ENCODE assay signal across 8 cellular contexts in genomic region chr15:52527898-52528464, GRCh38. TPM values are rescaled to one million over a fixed set of nuclear protein-coding genes. Genes with fewer than 3 reads are reported as not detected.
A peak's percentile ranks its signal among the peaks of the same experiment; 100 is the strongest.
DNase-seq lines count a peak whose midpoint lies in the region; ATAC-seq and TF ChIP-seq lines count a peak whose summit lies in the region.

No MANE protein-coding gene starts in this region.

- H3K36me3 Mint-ChIP-seq in nephron (ENCODE audit: low read depth), result no peaks in the 10 kb centered on the region

- TF ChIP-seq CTCF in fibroblast of mammary gland (conservative IDR thresholded peaks at IDR 0.05; ENCODE audit: control insufficient read depth, insufficient read depth, low read depth, low read length), result no peak
- no peak for TF ChIP-seq CTCF in nephron (IDR thresholded peaks at IDR 0.05; ENCODE audit: unreplicated experiment in 3 of 3)
- no peak for TF ChIP-seq CTCF in testis (IDR thresholded peaks at IDR 0.05)

- peak overlapping the region; percentile 75 for H3K27ac ChIP-seq in BLaER1
- peak overlapping the region; percentile 69 to 81 for H3K27ac ChIP-seq in testis

- H3K4me1 Mint-ChIP-seq in nephron, result peaks cover 10% of the 10 kb centered on the region

- TF ChIP-seq POLR2A in testis (IDR thresholded peaks at IDR 0.05), result no peak

- peak overlapping the region; percentile 83 for H3K9ac ChIP-seq in BLaER1

- peaks cover 3% of the 10 kb centered on the region for H3K9me3 Mint-ChIP-seq in nephron

- H3K4me3 Mint-ChIP-seq in nephron, result peak overlapping the region; percentile 90 to 95 (median 93)

- intact Hi-C loops in testis (cut with DNase I; ENCODE audit: low total_unique reads), result no loop called here

- H3K4me2 ChIP-seq in BLaER1, result peak overlapping the region; percentile 88

- 7 to 10% methylated on average over 17 to 24 of the region's 24 CpGs for whole genome bisulfite sequencing in testis, 2 donors

- no peak overlapping the region for H3K27ac Mint-ChIP-seq in nephron

- H3K27me3 ChIP-seq in BLaER1 (peaks cover 20% of the 10 kb centered on the region), testis (no peaks in the 10 kb centered on the region)

- peak overlapping the region; percentile 78 for H3K4me3 ChIP-seq in BLaER1
- H3K4me3 ChIP-seq in fibroblast of mammary gland (ENCODE audit: control insufficient read depth, low read depth, low read length), result peak overlapping the region; percentile 80
- H3K4me3 ChIP-seq in testis, result peak overlapping the region; percentile 77 to 78

- peak; percentile 19 for DNase-seq in NCI-H2227 treated with DMSO at 0.1 percent for 48 hours (lab: John Stamatoyannopoulos, UW)
- DNase-seq in activated T-helper 1 cell treated with Interleukin-2 at 50 U/mL for 16 hours (ENCODE audit: low read depth), result peak; percentile 21
- DNase-seq in fibroblast of mammary gland (ENCODE audit: low read depth), result no peak
- peak; percentile 40 for DNase-seq in testis
- DNase-seq in GF-D8 (lab: John Stamatoyannopoulos, UW), result no peak

- peaks cover 72% of the 10 kb centered on the region for H3K27me3 Mint-ChIP-seq in nephron (ENCODE audit: low read depth)

- peak; percentile 15 for ATAC-seq in GM21447 (IDR thresholded peaks at IDR 0.05; ENCODE audit: unreplicated experiment)

- H3K36me3 ChIP-seq in BLaER1, result no peaks in the 10 kb centered on the region
- no peaks in the 10 kb centered on the region for H3K36me3 ChIP-seq in testis (ENCODE audit: low read depth, missing control alignments)

- H3K4me1 ChIP-seq in BLaER1, result peaks cover 20% of the 10 kb centered on the region
- H3K4me1 ChIP-seq in testis, result peaks cover 4% of the 10 kb centered on the region

- H3K9me3 ChIP-seq in BLaER1, result no peaks in the 10 kb centered on the region
- H3K9me3 ChIP-seq in testis, result no peaks in the 10 kb centered on the region

- peaks cover 53% of the 10 kb centered on the region for H4K20me1 ChIP-seq in BLaER1

RNA-seq across cellular contexts. Expression of gene MYO5A, which starts 0.7 kb away (rescaled TPM):
- 10 to 100 TPM; 24.3 to 35.5 TPM for total RNA-seq in testis
- polyA plus RNA-seq in testis (ENCODE audit: insufficient read depth, low read depth, low replicate concordance), result 11.7 TPM

RNA-seq across cellular contexts. Expression of gene ARPP19, which starts 40.8 kb away (rescaled TPM):
- 100 to 1,000 TPM; 114 to 139 TPM for total RNA-seq in testis
- 162 TPM for polyA plus RNA-seq in testis (ENCODE audit: insufficient read depth, low read depth, low replicate concordance)

Comparison
In these comparisons a context has a peak if more than half of its experiments do, and no peak if none do; other contexts are left out.
1. DNase-seq: peak in NCI-H2227 treated with DMSO at 0.1 percent for 48 hours (single experiment), activated T-helper 1 cell treated with Interleukin-2 at 50 U/mL for 16 hours (single experiment) and testis (single experiment); none in fibroblast of mammary gland (single experiment) and GF-D8 (single experiment).
2. Peak in every context shown above with its lines, with median percentiles within 50 percentile points of each other: H3K4me3 ChIP-seq.